ENCODE assay signal across 8 cellular contexts in genomic region chr17:77424585-77425344, GRCh38.
DNase-seq lines count a peak whose midpoint lies in the region; ATAC-seq and TF ChIP-seq lines count a peak whose summit lies in the region.

No MANE protein-coding gene starts in this region.

- no peak overlapping the region for H3K4me3 ChIP-seq in HEK293 (ENCODE audit: low read depth, low read length)
- H3K4me3 ChIP-seq in brain microvascular endothelial cell (ENCODE audit: low read depth, low read length), result no peak overlapping the region
- no peak overlapping the region for H3K4me3 ChIP-seq in kidney epithelial cell (ENCODE audit: low read depth, low read length)
- H3K4me3 ChIP-seq in stomach, result peak overlapping the region in 1 of 4 donors; percentile 1
- H3K4me3 ChIP-seq in Caco-2 (ENCODE audit: low read depth, low read length), result no peak overlapping the region

- no peak for ATAC-seq in HG03460 (IDR thresholded peaks at IDR 0.05; ENCODE audit: unreplicated experiment)
- ATAC-seq in GM18907 (IDR thresholded peaks at IDR 0.05; ENCODE audit: unreplicated experiment), result no peak

- WGBS in stomach, 5 donors, result 37 to 55% (median 44%) methylated on average over 11 to 21 of the region's 21 CpGs

- H3K4me1 Mint-ChIP-seq in glutamatergic neuron (ENCODE audit: low read depth, unreplicated experiment) (peaks cover 50% of the 10 kb centered on the region), Caco-2 (ENCODE audit: low read depth, unreplicated experiment) (peaks cover 29% of the 10 kb centered on the region)

- peaks cover 16% of the 10 kb centered on the region for H3K4me1 ChIP-seq in HEK293 (ENCODE audit: control insufficient read depth, insufficient read depth, low read length)
- peaks cover 97 to 100% (median 99%) of the 10 kb centered on the region in 4 donors for H3K4me1 ChIP-seq in stomach
- H3K4me1 ChIP-seq in Caco-2, result peaks cover 38% of the 10 kb centered on the region

- TF ChIP-seq POLR2A in stomach (IDR thresholded peaks at IDR 0.05), result no peak

- TF ChIP-seq EP300 in stomach (IDR thresholded peaks at IDR 0.05), result peak; percentile 13

- H3K36me3 ChIP-seq in HEK293 (ENCODE audit: control insufficient read depth in 2 of 2, insufficient read depth in 1 of 2, low read length in 2 of 2) (peaks cover 0 to 3% of the 10 kb centered on the region in 2 experiments; a peak in 1 of 3 replicates), brain microvascular endothelial cell (replicated peaks) (no peaks in the 10 kb centered on the region), kidney epithelial cell (ENCODE audit: control insufficient read depth, insufficient read depth, low read length) (no peaks in the 10 kb centered on the region), stomach (peaks cover 0 to 4% (median 0%) of the 10 kb centered on the region in 4 donors), Caco-2 (ENCODE audit: control insufficient read depth, insufficient read depth, low read length) (no peaks in the 10 kb centered on the region; the same call in none of the 2 replicates)

- POLR2A ChIA-PET in HEK293 (lab: Yijun Ruan, JAX) (no interaction called here), Caco-2 (lab: Charles Lee) (no interaction called here)

- H3K4me3 Mint-ChIP-seq in glutamatergic neuron (ENCODE audit: unreplicated experiment), result no peak overlapping the region
- no peak overlapping the region for H3K4me3 Mint-ChIP-seq in Caco-2 (ENCODE audit: unreplicated experiment)

- H3K9me3 ChIP-seq in HEK293 (ENCODE audit: control insufficient read depth, insufficient read depth, low read depth, low read length), result no peaks in the 10 kb centered on the region
- no peaks in the 10 kb centered on the region for H3K9me3 ChIP-seq in stomach
- no peaks in the 10 kb centered on the region for H3K9me3 ChIP-seq in Caco-2

- in situ Hi-C loops in brain microvascular endothelial cell (cut with HindIII; ENCODE audit: low pct_ligation_motif_present, low sequenced_read_pairs), result no loop called here

- peaks cover 20% of the 10 kb centered on the region for H3K9me3 Mint-ChIP-seq in glutamatergic neuron (ENCODE audit: unreplicated experiment)
- no peaks in the 10 kb centered on the region for H3K9me3 Mint-ChIP-seq in Caco-2 (ENCODE audit: unreplicated experiment)

- DNase-seq in brain microvascular endothelial cell, result peak; percentile 89
- DNase-seq in kidney epithelial cell (ENCODE audit: low read depth), result peak; percentile 69
- peak; percentile 72 for DNase-seq in stomach
- no peak for DNase-seq in glutamatergic neuron
- DNase-seq in Caco-2, result no peak

- TF ChIP-seq CTCF in HEK293 (tag by site-specific recombination; IDR thresholded peaks at IDR 0.05) (no peak), brain microvascular endothelial cell (IDR thresholded peaks at IDR 0.05; ENCODE audit: low read depth, low read length, missing control alignments) (peak; percentile 18), kidney epithelial cell (IDR thresholded peaks at IDR 0.05; ENCODE audit: insufficient read depth, low read length, poor library complexity, severe bottlenecking) (no peak), stomach (IDR thresholded peaks at IDR 0.05) (no peak), glutamatergic neuron (IDR thresholded peaks at IDR 0.05; ENCODE audit: partially characterized antibody, unreplicated experiment) (no peak), Caco-2 (IDR thresholded peaks at IDR 0.05; ENCODE audit: insufficient read depth in 1 of 2, low read depth in 1 of 2, low read length in 1 of 2, severe bottlenecking in 1 of 2, unreplicated experiment in 1 of 2) (no peak)

- no TSS peak for BruUV-seq in Caco-2 (replicated peaks; lab: Mats Ljungman, UMichigan)

- intact Hi-C loops in stomach (cut with DNase I; ENCODE audit: low total_unique reads) (loop anchor here (5.0 kb wide), 1 partner anchor 92 kb away; no protein-coding TSS in a partner anchor), Caco-2 (cut with micrococcal nuclease; ENCODE audit: unreplicated experiment) (no loop called here)

- no peak overlapping the region for H3K27ac ChIP-seq in HEK293 (ENCODE audit: extremely low read depth, low read depth, low read length)
- H3K27ac ChIP-seq in brain microvascular endothelial cell, result peak overlapping the region; percentile 88
- peak overlapping the region; percentile 85 to 93 (median 91) for H3K27ac ChIP-seq in stomach

- H3K36me3 Mint-ChIP-seq in glutamatergic neuron (ENCODE audit: unreplicated experiment) (no peaks in the 10 kb centered on the region), Caco-2 (ENCODE audit: insufficient read depth, unreplicated experiment) (peaks cover 16% of the 10 kb centered on the region)

- CTCF ChIA-PET in HEK293 (lab: Yijun Ruan, JAX) (interaction anchor here (0.6 to 1.5 kb wide), 2 partner anchors 74 to 94 kb away, joined by 3 to 5 read pairs; no protein-coding TSS in a partner anchor), Caco-2 (lab: Charles Lee) (no interaction called here)

- no peak overlapping the region for H3K27ac Mint-ChIP-seq in glutamatergic neuron (ENCODE audit: unreplicated experiment)
- no peak overlapping the region for H3K27ac Mint-ChIP-seq in Caco-2 (ENCODE audit: unreplicated experiment)

- H3K27me3 ChIP-seq in brain microvascular endothelial cell (replicated peaks) (no peaks in the 10 kb centered on the region), kidney epithelial cell (ENCODE audit: control insufficient read depth, insufficient read depth, low read length) (no peaks in the 10 kb centered on the region), stomach (no peaks in the 10 kb centered on the region), Caco-2 (replicated peaks; ENCODE audit: control insufficient read depth, insufficient read depth, low read length) (no peaks in the 10 kb centered on the region)

- H3K27me3 Mint-ChIP-seq in glutamatergic neuron (ENCODE audit: unreplicated experiment), result peaks cover 15% of the 10 kb centered on the region
- no peaks in the 10 kb centered on the region for H3K27me3 Mint-ChIP-seq in Caco-2 (ENCODE audit: insufficient read depth, unreplicated experiment)

TF ChIP-seq in HEK293, 187 proteins besides CTCF, POLR2A, EP300 and RAD21:
- TF ChIP-seq ZBTB21 (tag by site-specific recombination; IDR thresholded peaks at IDR 0.05) (no peak), EGR2 (tag by site-specific recombination; IDR thresholded peaks at IDR 0.05; ENCODE audit: low read depth) (0 out of 2 replicates have a peak, but pooled peaks have one; percentile 5), ZNF837 (tag by site-specific recombination; IDR thresholded peaks at IDR 0.05) (no peak), ZNF18 (tag by site-specific recombination; IDR thresholded peaks at IDR 0.05) (no peak), SCRT2 (tag by site-specific recombination; IDR thresholded peaks at IDR 0.05) (peak; percentile 42), OSR2 (tag by site-specific recombination; IDR thresholded peaks at IDR 0.05) (no peak), ZNF692 (tag by site-specific recombination; IDR thresholded peaks at IDR 0.05) (no peak)

Comparison
In these comparisons a context has a peak if more than half of its experiments do, and no peak if none do; other contexts are left out.
1. DNase-seq: peak in brain microvascular endothelial cell (single experiment), kidney epithelial cell (single experiment) and stomach (single experiment); none in glutamatergic neuron (single experiment) and Caco-2 (0 of 2).